Comparison of ENCODE assay signal across 15 cellular contexts in genomic region chr15:40163657-40164416, GRCh38. TPM values are rescaled to one million over a fixed set of nuclear protein-coding genes. Genes with fewer than 3 reads are reported as not detected.
DNase-seq lines count a peak whose midpoint lies in the region; ATAC-seq and TF ChIP-seq lines count a peak whose summit lies in the region.
"Had no signal": no experiment of that assay in that cellular context is flagged by ENCODE, and none has a peak within 500 bp of the region (broad histone marks: within the 10 kb centered on the region; RNA-seq: fewer than 3 reads in every experiment).

No MANE protein-coding gene starts in this region.

- H3K9ac ChIP-seq in BLaER1: no peak overlapping the region
- no peak overlapping the region for H3K9ac ChIP-seq in endodermal cell (ENCODE audit: extremely low read depth, low read length, poor library complexity, severe bottlenecking)

- intact Hi-C loops in Panc1 (cut with micrococcal nuclease; ENCODE audit: unreplicated experiment): loop anchor here (5.0 kb wide), 2 partner anchors 57 to 117 kb away; partner anchors contain the start of gene BMF
- intact Hi-C loops in gastrocnemius medialis (cut with DNase I; ENCODE audit: low total_unique reads): no loop called here

- peaks cover 3% of the 10 kb centered on the region for H3K4me1 Mint-ChIP-seq in endodermal cell
- H3K4me1 Mint-ChIP-seq: central memory CD8-positive, alpha-beta T cell had no signal

- TF ChIP-seq CTCF in GM13977 (IDR thresholded peaks at IDR 0.05; ENCODE audit: extremely low read depth, insufficient read depth, missing control alignments) (no peak), Panc1 (IDR thresholded peaks at IDR 0.05) (no peak), endodermal cell (conservative IDR thresholded peaks at IDR 0.05) (no peak), foreskin fibroblast (IDR thresholded peaks at IDR 0.05; ENCODE audit: low read depth, low read length) (no peak), gastrocnemius medialis (IDR thresholded peaks at IDR 0.05 in 4 of 5, conservative IDR thresholded peaks at IDR 0.05 in 1 of 5) (no peak)

- H3K27ac ChIP-seq in BLaER1 (no peak overlapping the region), Panc1 (ENCODE audit: low read length) (peak overlapping the region; percentile 12; the same call in 1 of the 2 replicates), endodermal cell (ENCODE audit: low read depth, low read length) (no peak overlapping the region), gastrocnemius medialis (no peak overlapping the region)

- BruUV-seq in Panc1 (replicated peaks; lab: Mats Ljungman, UMichigan): no TSS peak

- CTCF ChIA-PET in Panc1 (lab: Charles Lee): interaction anchor here (0.6 kb wide), 1 partner anchor 127 kb away, joined by 5 read pairs; no protein-coding TSS in a partner anchor

- H3K27ac Mint-ChIP-seq in endodermal cell: no peak overlapping the region
- H3K27ac Mint-ChIP-seq: activated naive CD4-positive, alpha-beta T cell treated with anti-CD3 and anti-CD28 coated beads, Interleukin-2, amount 50 U/mL, for 72 hours had no signal

- peak; percentile 36 for DNase-seq in GM13977 (ENCODE audit: low spot score)
- no peak for DNase-seq in Panc1 (ENCODE audit: low read depth, low spot score)
- no peak for DNase-seq in endodermal cell
- DNase-seq in foreskin fibroblast: no peak
- DNase-seq in dedifferentiated amniotic fluid mesenchymal stem cell (ENCODE audit: extremely low spot score): no peak
- DNase-seq in gastrocnemius medialis: no peak
- DNase-seq in RKO (ENCODE audit: low spot score): no peak
- DNase-seq: activated CD4-positive, alpha-beta T cell treated with anti-CD3 and anti-CD28 coated beads, Interleukin-2, amount 50 U/mL, for 48 hours; head of caudate nucleus; kidney glomerular epithelial cell; NCI-H146; NCI-H510A had no signal

- no peak for TF ChIP-seq POLR2A in gastrocnemius medialis (IDR thresholded peaks at IDR 0.05)

- POLR2A ChIA-PET in Panc1 (lab: Charles Lee): no interaction called here

- H3K27me3 ChIP-seq in BLaER1 (no peaks in the 10 kb centered on the region), Panc1 (ENCODE audit: control insufficient read depth, insufficient read depth, low read length) (no peaks in the 10 kb centered on the region), endodermal cell (ENCODE audit: control insufficient read depth, insufficient read depth, low read length, poor library complexity, severe bottlenecking) (no peaks in the 10 kb centered on the region), gastrocnemius medialis (no peaks in the 10 kb centered on the region)

- no peaks in the 10 kb centered on the region for H3K9me3 Mint-ChIP-seq in endodermal cell
- H3K9me3 Mint-ChIP-seq: activated naive CD4-positive, alpha-beta T cell treated with anti-CD3 and anti-CD28 coated beads, Interleukin-2, amount 50 U/mL, for 72 hours; central memory CD8-positive, alpha-beta T cell had no signal

- peaks cover 33% of the 10 kb centered on the region for H3K36me3 Mint-ChIP-seq in endodermal cell (ENCODE audit: low read depth)

- ATAC-seq in Panc1: no peak
- ATAC-seq in gastrocnemius medialis: no peak
- ATAC-seq: activated naive CD4-positive, alpha-beta T cell treated with anti-CD3 and anti-CD28 coated beads, Interleukin-2, amount 50 U/mL, for 72 hours had no signal

- H3K9me3 ChIP-seq in BLaER1: no peaks in the 10 kb centered on the region
- H3K9me3 ChIP-seq in Panc1 (ENCODE audit: control insufficient read depth, insufficient read depth, low read depth, low read length): no peaks in the 10 kb centered on the region
- no peaks in the 10 kb centered on the region for H3K9me3 ChIP-seq in endodermal cell (ENCODE audit: control insufficient read depth, low read length)
- no peaks in the 10 kb centered on the region for H3K9me3 ChIP-seq in gastrocnemius medialis

- in situ Hi-C loops in GM13977 (cut with MboI; ENCODE audit: low pct_unique_long_range_greater_than_20kb, low sequenced_read_pairs, unreplicated experiment): loop anchor here (10.0 kb wide), 1 partner anchor 59 kb away; the partner anchor contains the start of gene BMF
- in situ Hi-C loops in Panc1 (cut with HindIII; ENCODE audit: low pct_unique_long_range_greater_than_20kb, low sequenced_read_pairs): no loop called here
- in situ Hi-C loops in gastrocnemius medialis (cut with MboI; ENCODE audit: low sequenced_read_pairs in 4 of 4): loop anchor here in 2 of 4 donors (10.0 kb wide), 1 partner anchor 119 kb away; no protein-coding TSS in a partner anchor

- peak overlapping the region; percentile 88; the same call in 1 of the 2 replicates for H3K4me2 ChIP-seq in BLaER1

- no peaks in the 10 kb centered on the region for H3K27me3 Mint-ChIP-seq in endodermal cell (ENCODE audit: insufficient read depth)
- H3K27me3 Mint-ChIP-seq: central memory CD8-positive, alpha-beta T cell had no signal

- no peak overlapping the region for H3K4me3 Mint-ChIP-seq in endodermal cell
- H3K4me3 Mint-ChIP-seq: central memory CD8-positive, alpha-beta T cell had no signal

- H3K36me3 ChIP-seq in BLaER1 (peaks cover 55% of the 10 kb centered on the region), Panc1 (ENCODE audit: control insufficient read depth, insufficient read depth, low read length) (peaks cover 13% of the 10 kb centered on the region), endodermal cell (ENCODE audit: control insufficient read depth, insufficient read depth, low read length) (peaks cover 43% of the 10 kb centered on the region), gastrocnemius medialis (no peaks in the 10 kb centered on the region)

- 94 to 95% methylated on average over 3 to 12 of the region's 12 CpGs for WGBS in endodermal cell (ENCODE audit: insufficient coverage in 1 of 2, insufficient read length in 1 of 2), 2 experiments

- H3K4me1 ChIP-seq in BLaER1 (peaks cover 32% of the 10 kb centered on the region), Panc1 (ENCODE audit: control insufficient read depth, insufficient read depth, low read length) (peaks cover 25% of the 10 kb centered on the region), endodermal cell (ENCODE audit: control insufficient read depth, insufficient read depth, low read length) (peaks cover 4% of the 10 kb centered on the region), gastrocnemius medialis (peaks cover 8 to 11% of the 10 kb centered on the region in 2 donors)

- H3K4me3 ChIP-seq in BLaER1: no peak overlapping the region
- no peak overlapping the region for H3K4me3 ChIP-seq in Panc1 (ENCODE audit: low read depth in 2 of 2, low read length in 2 of 2)
- H3K4me3 ChIP-seq in endodermal cell (ENCODE audit: low read length): peak overlapping the region; percentile 99
- H3K4me3 ChIP-seq in foreskin fibroblast (ENCODE audit: low read depth in 1 of 2, low read length in 2 of 2): no peak overlapping the region
- no peak overlapping the region for H3K4me3 ChIP-seq in gastrocnemius medialis

- H4K20me1 ChIP-seq in BLaER1: peaks cover 21% of the 10 kb centered on the region

RNA-seq across cellular contexts. Expression of gene BUB1B, which starts 3.0 kb away (rescaled TPM):
- 67.8 TPM for total RNA-seq in Panc1 (2021; ENCODE audit: unreplicated experiment)
- polyA plus RNA-seq in Panc1 (2012; ENCODE audit: insufficient read length): 22.3 TPM
- total RNA-seq in endodermal cell: 100 to 1,000 TPM in 1 of 2 donors, 10 to 100 TPM in 1; 58.6 to 108 TPM
- polyA plus RNA-seq in endodermal cell (2013, experiment 1 of 2): 88.8 TPM
- polyA plus RNA-seq in endodermal cell (2013, experiment 2 of 2): 86.7 TPM
- 1 to 10 TPM in 1 of 4 donors, under 1 TPM in 1, not detected in 2; 0.51 to 1.8 TPM for total RNA-seq in gastrocnemius medialis

RNA-seq across cellular contexts. Expression of gene BMF, which starts 55.2 kb away (rescaled TPM):
- total RNA-seq in Panc1 (2021; ENCODE audit: unreplicated experiment) (7.8 TPM), endodermal cell (10 to 100 TPM; 48.3 to 53.5 TPM), gastrocnemius medialis (10 to 100 TPM in 1 of 4 donors, 1 to 10 TPM in 2, under 1 TPM in 1; 0.82 to 11.6 (median 3.2) TPM)
- polyA plus RNA-seq in Panc1 (2012; ENCODE audit: insufficient read length): 9.4 TPM
- polyA plus RNA-seq in endodermal cell (2013, experiment 1 of 2): 42.5 TPM
- polyA plus RNA-seq in endodermal cell (2013, experiment 2 of 2): 44.3 TPM

Comparison
In these comparisons a context has a peak if more than half of its experiments do, and no peak if none do; other contexts are left out.
1. RNA of gene BUB1B, which starts 3.0 kb away (total RNA-seq): 58.6 to 108 TPM in endodermal cell and 67.8 TPM in Panc1 (single experiment); 0.51 to 1.8 TPM in gastrocnemius medialis; every median in the first group is over 10 times any median in the second.